In genomic region chr10:35448687-35449662, GRCh38 we compare ENCODE assay signal across 8 cellular contexts.
DNase-seq lines count a peak whose midpoint lies in the region; ATAC-seq lines count a peak whose summit lies in the region.

No MANE protein-coding gene starts in this region.

- no peak overlapping the region for H3K9ac ChIP-seq in BLaER1

- peaks cover 72% of the 10 kb centered on the region for H3K4me1 ChIP-seq in BLaER1

- no peak for ATAC-seq in effector memory CD8-positive, alpha-beta T cell (replicated peaks)
- ATAC-seq in naive B cell (ENCODE audit: low read depth in 2 of 2) (no peak), HG02970 (IDR thresholded peaks at IDR 0.05; ENCODE audit: low FRiP score, unreplicated experiment) (no peak)

- peaks cover 12% of the 10 kb centered on the region for H3K36me3 ChIP-seq in BLaER1

- H3K4me3 Mint-ChIP-seq in effector memory CD8-positive, alpha-beta T cell: peak overlapping the region; percentile 55 to 67
- H3K4me3 Mint-ChIP-seq in naive B cell: peak overlapping the region in 6 of 8 donors; percentile 13 to 71 (median 34)

- no peaks in the 10 kb centered on the region for H3K27me3 Mint-ChIP-seq in effector memory CD8-positive, alpha-beta T cell
- H3K27me3 Mint-ChIP-seq in naive B cell: no peaks in the 10 kb centered on the region

- peaks cover 16% of the 10 kb centered on the region for H3K9me3 ChIP-seq in BLaER1

- H3K36me3 Mint-ChIP-seq in effector memory CD8-positive, alpha-beta T cell (ENCODE audit: insufficient read depth): no peaks in the 10 kb centered on the region
- peaks cover 10 to 15% of the 10 kb centered on the region in 2 donors for H3K36me3 Mint-ChIP-seq in naive B cell

- peaks cover 28% of the 10 kb centered on the region for H4K20me1 ChIP-seq in BLaER1

- H3K4me2 ChIP-seq in BLaER1: peak overlapping the region; percentile 83

- peaks cover 51 to 74% of the 10 kb centered on the region in 2 donors for H3K4me1 Mint-ChIP-seq in effector memory CD8-positive, alpha-beta T cell (ENCODE audit: low read depth in 2 of 2)
- peaks cover 66 to 78% (median 66%) of the 10 kb centered on the region in 3 donors for H3K4me1 Mint-ChIP-seq in naive B cell

- peaks cover 6 to 10% of the 10 kb centered on the region in 2 donors for H3K9me3 Mint-ChIP-seq in effector memory CD8-positive, alpha-beta T cell
- peaks cover 9 to 22% (median 15%) of the 10 kb centered on the region in 7 donors for H3K9me3 Mint-ChIP-seq in naive B cell

- no peaks in the 10 kb centered on the region for H3K27me3 ChIP-seq in BLaER1

- H3K27ac ChIP-seq in BLaER1: peak overlapping the region; percentile 68

- H3K4me3 ChIP-seq in BLaER1: no peak overlapping the region

- DNase-seq in NCI-H2227 treated with DMSO at 0.1 percent for 48 hours (lab: John Stamatoyannopoulos, UW): peak; percentile 38
- no peak for DNase-seq in effector memory CD8-positive, alpha-beta T cell
- no peak for DNase-seq in naive B cell
- DNase-seq in A172 (ENCODE audit: low spot score): no peak
- DNase-seq in NK-92 treated with Interleukin-12 subunit alpha and Interleukin-12 subunit beta, amount 100 ng/mL, for 24 hours (lab: John Stamatoyannopoulos, UW): no peak
- no peak for DNase-seq in pons (ENCODE audit: low spot score)

- H3K27ac Mint-ChIP-seq in effector memory CD8-positive, alpha-beta T cell: peak overlapping the region; percentile 27 to 57
- H3K27ac Mint-ChIP-seq in naive B cell: peak overlapping the region in 5 of 6 donors; percentile 79 to 94 (median 88)
